25 cellular contexts compared by ENCODE assay signal in genomic region chr10:106540606-106541005, GRCh38.
DNase-seq lines count a peak whose midpoint lies in the region; ATAC-seq and TF ChIP-seq lines count a peak whose summit lies in the region.
"Had no signal": no experiment of that assay in that cellular context is flagged by ENCODE, and none has a peak within 500 bp of the region (broad histone marks: within the 10 kb centered on the region; RNA-seq: fewer than 3 reads in every experiment).

No MANE protein-coding gene starts in this region.

- H3K79me1 ChIP-seq in trophoblast cell (ENCODE audit: low read length) = no peaks in the 10 kb centered on the region

- no peak overlapping the region for H2AK5ac ChIP-seq in trophoblast cell (ENCODE audit: low read length)

- no peak overlapping the region for H2BK5ac ChIP-seq in trophoblast cell (ENCODE audit: low read depth, low read length, poor library complexity)

- H3K9me3 ChIP-seq in MG63 (no peaks in the 10 kb centered on the region), osteoblast (ENCODE audit: low read depth, low read length) (no peaks in the 10 kb centered on the region), trophoblast cell (ENCODE audit: insufficient read depth, low read depth, low read length) (no peaks in the 10 kb centered on the region)
- H3K9me3 ChIP-seq: ovary, uterus had no signal

- H3K36me3 ChIP-seq in MG63 = no peaks in the 10 kb centered on the region
- no peaks in the 10 kb centered on the region for H3K36me3 ChIP-seq in brain microvascular endothelial cell (replicated peaks)
- H3K36me3 ChIP-seq in osteoblast (ENCODE audit: insufficient read depth, low read length) = no peaks in the 10 kb centered on the region
- no peaks in the 10 kb centered on the region for H3K36me3 ChIP-seq in trophoblast cell (ENCODE audit: control insufficient read depth in 1 of 2, insufficient read depth in 2 of 2, low read length in 2 of 2)
- H3K36me3 ChIP-seq: ovary, uterus had no signal

- no peak overlapping the region for H2AFZ ChIP-seq in osteoblast (ENCODE audit: low read length)
- no peak overlapping the region for H2AFZ ChIP-seq in trophoblast cell (ENCODE audit: insufficient read depth, low read length, poor library complexity)
- H2AFZ ChIP-seq: GM23338 had no signal

- H3K14ac ChIP-seq in trophoblast cell (ENCODE audit: low read length) = no peak overlapping the region

- no peak overlapping the region for H3K4me2 ChIP-seq in osteoblast (ENCODE audit: insufficient read depth, low read length)
- H3K4me2 ChIP-seq in trophoblast cell (ENCODE audit: low read length) = no peak overlapping the region
- H3K4me2 ChIP-seq: GM23338 had no signal

- H3K4ac ChIP-seq in trophoblast cell (ENCODE audit: low read depth, low read length) = no peak overlapping the region

- H4K8ac ChIP-seq in trophoblast cell (ENCODE audit: low read depth, low read length) = no peak overlapping the region

- H3K23ac ChIP-seq in trophoblast cell (ENCODE audit: low read length) = no peak overlapping the region

- H3K4me3 ChIP-seq in MG63 (no peak overlapping the region), brain microvascular endothelial cell (ENCODE audit: low read depth, low read length) (no peak overlapping the region), osteoblast (ENCODE audit: insufficient read depth, low read length) (no peak overlapping the region), trophoblast cell (ENCODE audit: low read depth, low read length) (no peak overlapping the region)
- H3K4me3 ChIP-seq: GM23338, ovary, uterus had no signal

- peak; percentile 79 for DNase-seq in EH (ENCODE audit: low read depth)
- peak; percentile 49 for DNase-seq in MG63
- DNase-seq in brain microvascular endothelial cell = peak; percentile 38
- peak; percentile 32 for DNase-seq in kidney glomerular epithelial cell (lab: John Stamatoyannopoulos, UW)
- no peak for DNase-seq in osteoblast (ENCODE audit: insufficient read length, low spot score, missing footprints)
- DNase-seq in trophoblast cell = no peak
- DNase-seq: activated CD4-positive, alpha-beta T cell treated with anti-CD3 and anti-CD28 coated beads, Interleukin-2, amount 10 ng/mL, durations not matched to agents 24 days and 14 days; activated T-cell treated with anti-CD3 and anti-CD28 coated beads, Interleukin-2, amount 50 U/mL, for 4 hours; C1 segment of cervical spinal cord; Calu3; Kasumi-1; NCI-H1048; NCI-H1694 treated with DMSO at 0.1 percent for 48 hours; NCI-H2171 treated with DMSO at 0.1 percent for 48 hours; NCI-H526; ovary; right cardiac atrium; stimulated activated CD4-positive, alpha-beta T cell treated with anti-CD3 and anti-CD28 coated beads, Interleukin-4, amount 100 ng/mL, for 1 hour; uterus had no signal

- in situ Hi-C loops in brain microvascular endothelial cell (cut with HindIII; ENCODE audit: low pct_ligation_motif_present, low sequenced_read_pairs) = no loop called here

- H3K27ac ChIP-seq in brain microvascular endothelial cell (no peak overlapping the region), osteoblast (ENCODE audit: low read depth, low read length) (no peak overlapping the region), trophoblast cell (ENCODE audit: low read depth, low read length) (no peak overlapping the region)
- H3K27ac ChIP-seq: ovary, uterus had no signal

- TF ChIP-seq CTCF in brain microvascular endothelial cell (IDR thresholded peaks at IDR 0.05; ENCODE audit: low read depth, low read length, missing control alignments) (no peak), osteoblast (IDR thresholded peaks at IDR 0.05; ENCODE audit: extremely low read depth, low read depth, low read length) (no peak)

- H4K91ac ChIP-seq in trophoblast cell (ENCODE audit: low read depth, low read length) = no peak overlapping the region

- H3K4me1 ChIP-seq in osteoblast (ENCODE audit: insufficient read depth, low read length) (no peaks in the 10 kb centered on the region), trophoblast cell (ENCODE audit: control insufficient read depth in 1 of 2, insufficient read depth in 2 of 2, low read length in 2 of 2) (no peaks in the 10 kb centered on the region)
- H3K4me1 ChIP-seq: uterus had no signal

- H2BK120ac ChIP-seq in trophoblast cell (ENCODE audit: insufficient read depth, low read length, poor library complexity) = no peak overlapping the region

- no peak overlapping the region for H2BK12ac ChIP-seq in trophoblast cell (ENCODE audit: low read length)

- no peak overlapping the region for H4K12ac ChIP-seq in trophoblast cell (ENCODE audit: low read depth, low read length)

- H3K27me3 ChIP-seq in MG63 = no peaks in the 10 kb centered on the region
- H3K27me3 ChIP-seq in brain microvascular endothelial cell (replicated peaks) = no peaks in the 10 kb centered on the region
- no peaks in the 10 kb centered on the region for H3K27me3 ChIP-seq in osteoblast (ENCODE audit: insufficient read depth, low read length)
- no peaks in the 10 kb centered on the region for H3K27me3 ChIP-seq in trophoblast cell (ENCODE audit: insufficient read depth, low read length)
- H3K27me3 ChIP-seq: ovary, uterus had no signal

- no peak overlapping the region for H3K18ac ChIP-seq in trophoblast cell (ENCODE audit: low read length)

- no peak for ATAC-seq in HG02852 (IDR thresholded peaks at IDR 0.05; ENCODE audit: unreplicated experiment)
- no peak for ATAC-seq in HG03159 (IDR thresholded peaks at IDR 0.05; ENCODE audit: unreplicated experiment)
- ATAC-seq: activated T-cell treated with anti-CD3 and anti-CD28 coated beads, Interleukin-2, amount 50 U/mL, for 4 hours; GM23338; natural killer cell treated with Interleukin-12 subunit alpha and Interleukin-12 subunit beta and Interleukin-15 and Interleukin-18, amount 100 ng/mL, for 72 hours; right cardiac atrium; SK-N-SH treated with all-trans-retinoic acid at 6 μM for 48 hours; stimulated activated memory B cell treated with anti-CD40 and anti-IgM and Interleukin-4, amounts not matched to agents 10 μg/mL and 1 μg/mL and 100 μg/mL, for 72 hours had no signal

- H3K9ac ChIP-seq in trophoblast cell (ENCODE audit: low read length) = no peak overlapping the region

- no peaks in the 10 kb centered on the region for H4K20me1 ChIP-seq in osteoblast (ENCODE audit: insufficient read depth, low read length)

- H3K79me2 ChIP-seq in osteoblast (ENCODE audit: insufficient read depth, low read length) (no peaks in the 10 kb centered on the region), trophoblast cell (ENCODE audit: control insufficient read depth, insufficient read depth, low read length, poor library complexity) (no peaks in the 10 kb centered on the region)

Comparison
In these comparisons a context has a peak if more than half of its experiments do, and no peak if none do; other contexts are left out.
1. DNase-seq: peak in EH (single experiment), MG63 (single experiment), brain microvascular endothelial cell (single experiment) and kidney glomerular epithelial cell (single experiment); none in osteoblast (single experiment) and trophoblast cell (0 of 2).